Comparison of ENCODE assay signal across 10 cellular contexts in genomic region chr2:73979021-73979420, GRCh38. TPM values are rescaled to one million over a fixed set of nuclear protein-coding genes. Genes with fewer than 3 reads are reported as not detected.
DNase-seq lines count a peak whose midpoint lies in the region; ATAC-seq and TF ChIP-seq lines count a peak whose summit lies in the region.
"Had no signal": no experiment of that assay in that cellular context is flagged by ENCODE, and none has a peak within 500 bp of the region (broad histone marks: within the 10 kb centered on the region; RNA-seq: fewer than 3 reads in every experiment).

No MANE protein-coding gene starts in this region.

- no peaks in the 10 kb centered on the region for H3K9me2 ChIP-seq in SK-N-SH

- H3K4me1 ChIP-seq in SK-N-SH (ENCODE audit: control insufficient read depth in 1 of 2, insufficient read depth in 2 of 2, low read depth in 1 of 2, low read length in 1 of 2) = peaks cover 4 to 29% of the 10 kb centered on the region in 2 experiments; a peak in 3 of 4 replicates
- H3K4me1 ChIP-seq in body of pancreas = peaks cover 38% of the 10 kb centered on the region

- no peak overlapping the region for H2AFZ ChIP-seq in SK-N-SH (ENCODE audit: low read depth)

- H3K27me3 Mint-ChIP-seq in stimulated activated naive CD8-positive, alpha-beta T cell treated with anti-CD3 and anti-CD28 coated beads, Interleukin-15, amount 100 ng/mL, for 72 hours = no peaks in the 10 kb centered on the region

- ATAC-seq in SK-N-SH treated with all-trans-retinoic acid at 6 μM for 48 hours (no peak), Right ventricle myocardium superior (ENCODE audit: poor library complexity) (no peak), body of pancreas (no peak)
- ATAC-seq in stimulated activated naive CD8-positive, alpha-beta T cell treated with anti-CD3 and anti-CD28 coated beads, Interleukin-15, amount 100 ng/mL, for 72 hours = peak; percentile 98

- 0 out of 2 replicates have a peak overlapping the region, but pooled peaks have one; percentile 40 for H3K4me2 ChIP-seq in SK-N-SH

- POLR2A ChIA-PET in SK-N-SH (lab: Yijun Ruan, JAX) = no interaction called here

- no peak for TF ChIP-seq RAD21 in SK-N-SH (IDR thresholded peaks at IDR 0.05; ENCODE audit: low read length)

- no peaks in the 10 kb centered on the region for H4K20me1 ChIP-seq in SK-N-SH (ENCODE audit: insufficient read depth)

- H3K9ac ChIP-seq in SK-N-SH = no peak overlapping the region

- H3K27ac Mint-ChIP-seq in stimulated activated naive CD8-positive, alpha-beta T cell treated with anti-CD3 and anti-CD28 coated beads, Interleukin-15, amount 100 ng/mL, for 72 hours = peak overlapping the region; percentile 91 to 96
- H3K27ac Mint-ChIP-seq: brain had no signal

- H3K9me3 Mint-ChIP-seq in stimulated activated naive CD8-positive, alpha-beta T cell treated with anti-CD3 and anti-CD28 coated beads, Interleukin-15, amount 100 ng/mL, for 72 hours = no peaks in the 10 kb centered on the region

- DNase-seq in SK-N-SH (no peak), kidney tubule cell (ENCODE audit: low spot score) (no peak), Right ventricle myocardium superior (no peak), body of pancreas (no peak)
- peak; percentile 64 to 77 for DNase-seq in activated CD4-positive, alpha-beta T cell treated with anti-CD3 and anti-CD28 coated beads, Interleukin-2, amount 50 U/mL, for 4 hours
- peak; percentile 58 for DNase-seq in effector CD8-positive, alpha-beta T cell (lab: John Stamatoyannopoulos, UW)
- peak; percentile 61 to 82 for DNase-seq in stimulated activated naive CD8-positive, alpha-beta T cell treated with anti-CD3 and anti-CD28 coated beads, Interleukin-15, amount 100 ng/mL, for 72 hours
- DNase-seq: 8988T had no signal

- no peak for TF ChIP-seq EP300 in SK-N-SH (IDR thresholded peaks at IDR 0.05; ENCODE audit: borderline replicate concordance in 1 of 2, low read depth in 1 of 2, low read length in 1 of 2)

- H3K27me3 ChIP-seq in SK-N-SH (ENCODE audit: insufficient read depth) (no peaks in the 10 kb centered on the region), body of pancreas (no peaks in the 10 kb centered on the region)

- intact Hi-C loops in Right ventricle myocardium superior (cut with DNase I) = no loop called here
- intact Hi-C loops in body of pancreas (cut with DNase I) = no loop called here

- H3K4me3 Mint-ChIP-seq in stimulated activated naive CD8-positive, alpha-beta T cell treated with anti-CD3 and anti-CD28 coated beads, Interleukin-15, amount 100 ng/mL, for 72 hours = peak overlapping the region; percentile 81 to 90
- H3K4me3 Mint-ChIP-seq: brain had no signal

- TF ChIP-seq POLR2A in body of pancreas (IDR thresholded peaks at IDR 0.05) = no peak

- H3K79me2 ChIP-seq in SK-N-SH (ENCODE audit: insufficient read depth) = no peaks in the 10 kb centered on the region

- no peak overlapping the region for H3K27ac ChIP-seq in SK-N-SH (ENCODE audit: low read depth in 2 of 2, low read length in 1 of 2)
- H3K27ac ChIP-seq in body of pancreas = no peak overlapping the region

- CTCF ChIA-PET in SK-N-SH (lab: Yijun Ruan, JAX) = interaction anchor here (1.0 kb wide), 1 partner anchor 9 kb away, joined by 3 read pairs; no protein-coding TSS in a partner anchor

- no peaks in the 10 kb centered on the region for H3K9me3 ChIP-seq in SK-N-SH
- no peaks in the 10 kb centered on the region for H3K9me3 ChIP-seq in body of pancreas

- H3F3A ChIP-seq in SK-N-SH (replicated peaks; ENCODE audit: insufficient read depth) = peaks cover 19% of the 10 kb centered on the region

- TF ChIP-seq CTCF in SK-N-SH (IDR thresholded peaks at IDR 0.05) (no peak), body of pancreas (IDR thresholded peaks at IDR 0.05) (no peak)

- 78% methylated on average over 5 of the region's 5 CpGs for WGBS in SK-N-SH (ENCODE audit: low lambda C conversion rate)
- WGBS in body of pancreas, 2 donors = 60 to 76% methylated on average over 5 of the region's 5 CpGs

- H3K4me1 Mint-ChIP-seq in stimulated activated naive CD8-positive, alpha-beta T cell treated with anti-CD3 and anti-CD28 coated beads, Interleukin-15, amount 100 ng/mL, for 72 hours = peaks cover 85% of the 10 kb centered on the region

- H3K4me3 ChIP-seq in SK-N-SH (ENCODE audit: low read depth in 2 of 2, low read length in 1 of 2) (no peak overlapping the region), body of pancreas (no peak overlapping the region)

- H3K36me3 ChIP-seq in SK-N-SH (replicated peaks in 1 of 2; ENCODE audit: control insufficient read depth in 1 of 2, insufficient read depth in 2 of 2, low read length in 1 of 2) (no peaks in the 10 kb centered on the region), body of pancreas (replicated peaks in 1 of 2; ENCODE audit: insufficient read depth in 1 of 2, low read depth in 2 of 2) (no peaks in the 10 kb centered on the region)

TF ChIP-seq in SK-N-SH, 30 proteins besides CTCF, POLR2A, EP300 and RAD21:
- TF ChIP-seq RFX5 (IDR thresholded peaks at IDR 0.05; ENCODE audit: low read length) = no peak
- TF ChIP-seq POLR2AphosphoS5 (IDR thresholded peaks at IDR 0.05; ENCODE audit: low read depth, low read length) = no peak
- TF ChIP-seq NFIC (IDR thresholded peaks at IDR 0.05; ENCODE audit: borderline replicate concordance) = no peak

TF ChIP-seq in SK-N-SH treated with all-trans-retinoic acid at 6 μM for 48 hours, 23 proteins besides CTCF, POLR2A, EP300 and RAD21:
- TF ChIP-seq PATZ1 (CRISPR knock-in tag; IDR thresholded peaks at IDR 0.05; ENCODE audit: borderline replicate concordance) (no peak), CSDC2 (CRISPR knock-in tag; IDR thresholded peaks at IDR 0.05) (no peak), GLIS3 (CRISPR knock-in tag; IDR thresholded peaks at IDR 0.05) (no peak), SNAI2 (CRISPR knock-in tag; IDR thresholded peaks at IDR 0.05) (no peak), OSR1 (CRISPR knock-in tag; IDR thresholded peaks at IDR 0.05) (no peak), ZNF565 (CRISPR knock-in tag; conservative IDR thresholded peaks at IDR 0.05; ENCODE audit: low read depth) (no peak), TSHZ2 (CRISPR knock-in tag; IDR thresholded peaks at IDR 0.05) (no peak), ISL1 (CRISPR knock-in tag; IDR thresholded peaks at IDR 0.05) (no peak)

RNA-seq across cellular contexts. Expression of gene TET3, which starts 5.7 kb away (rescaled TPM):
- polyA plus RNA-seq in SK-N-SH (2012; rRNA removed) = 1.6 TPM in 2 replicates
- 1.5 and 1.6 TPM in 2 replicates for polyA plus RNA-seq in SK-N-SH (2012; cell fraction: cytosol; rRNA removed)
- 7.2 and 8.0 TPM in 2 replicates for polyA plus RNA-seq in SK-N-SH (2012; cell fraction: nucleus; rRNA removed)
- 2.0 TPM for total RNA-seq in Right ventricle myocardium superior
- total RNA-seq in body of pancreas = 1 to 10 TPM; 6.7 to 7.3 TPM

RNA-seq across cellular contexts. Expression of gene DGUOK, which starts 52.3 kb away (rescaled TPM):
- polyA plus RNA-seq in SK-N-SH (2012; rRNA removed) = 122 and 130 TPM in 2 replicates
- polyA plus RNA-seq in SK-N-SH (2012; cell fraction: cytosol; rRNA removed) = 128 and 130 TPM in 2 replicates
- 56.8 and 62.7 TPM in 2 replicates for polyA plus RNA-seq in SK-N-SH (2012; cell fraction: nucleus; rRNA removed)
- 17.7 TPM for total RNA-seq in Right ventricle myocardium superior
- 10 to 100 TPM; 13.2 to 16.1 TPM for total RNA-seq in body of pancreas

Comparison
In these comparisons a context has a peak if more than half of its experiments do, and no peak if none do; other contexts are left out.
1. DNase-seq: peak in activated CD4-positive, alpha-beta T cell treated with anti-CD3 and anti-CD28 coated beads, Interleukin-2, amount 50 U/mL, for 4 hours (2 of 2), effector CD8-positive, alpha-beta T cell (single experiment) and stimulated activated naive CD8-positive, alpha-beta T cell treated with anti-CD3 and anti-CD28 coated beads, Interleukin-15, amount 100 ng/mL, for 72 hours (2 of 2); none in SK-N-SH (single experiment), kidney tubule cell (single experiment), Right ventricle myocardium superior (single experiment) and body of pancreas (0 of 4).